8 cellular contexts compared by ENCODE assay signal in genomic region chr3:99872633-99873254, GRCh38. TPM values are rescaled to one million over a fixed set of nuclear protein-coding genes. Genes with fewer than 3 reads are reported as not detected.
A peak's percentile ranks its signal among the peaks of the same experiment; 100 is the strongest.
DNase-seq lines count a peak whose midpoint lies in the region; ATAC-seq and TF ChIP-seq lines count a peak whose summit lies in the region.

No MANE protein-coding gene starts in this region.

- no peak for TF ChIP-seq EP300 in SK-N-SH (IDR thresholded peaks at IDR 0.05; ENCODE audit: borderline replicate concordance in 1 of 2, low read depth in 1 of 2, low read length in 1 of 2)

- H3K27ac ChIP-seq in SK-N-SH (ENCODE audit: low read depth in 2 of 2, low read length in 1 of 2), result peak overlapping the region; percentile 16 to 85; a peak in 3 of 4 replicates

- H3K27me3 Mint-ChIP-seq in Calu3 (ENCODE audit: unreplicated experiment), result no peaks in the 10 kb centered on the region

- 0 out of 2 replicates have a peak, but pooled peaks cover 7% of the 10 kb centered on the region for H4K20me1 ChIP-seq in SK-N-SH (ENCODE audit: insufficient read depth)

- H3K36me3 ChIP-seq in SK-N-SH (replicated peaks in 1 of 2; ENCODE audit: control insufficient read depth in 1 of 2, insufficient read depth in 2 of 2, low read length in 1 of 2), result peaks cover 17 to 36% of the 10 kb centered on the region in 2 experiments

- in situ Hi-C loops in astrocyte of the spinal cord (cut with HindIII; ENCODE audit: low sequenced_read_pairs), result no loop called here

- H3K4me3 ChIP-seq in SK-N-SH (ENCODE audit: low read depth in 2 of 2, low read length in 1 of 2), result peak overlapping the region; percentile 82 to 83; a peak in 3 of 4 replicates
- H3K4me3 ChIP-seq in astrocyte of the spinal cord (ENCODE audit: low read depth, low read length), result peak overlapping the region; percentile 84

- DNase-seq in SK-N-SH (no peak), astrocyte of the spinal cord (ENCODE audit: low read depth, low spot score) (peak; percentile 23), posterior vena cava (ENCODE audit: low spot score) (no peak), Calu3 (no peak), HuH-7.5 (ENCODE audit: low spot score) (no peak)
- DNase-seq in stimulated activated effector memory CD8-positive, alpha-beta T cell treated with anti-CD3 and anti-CD28 coated beads, Interleukin-12 subunit alpha, Interleukin-12 subunit beta, amount 100 ng/mL, for 72 hours (ENCODE audit: low spot score in 2 of 2), result no peak

- peaks cover 82% of the 10 kb centered on the region for H3K79me2 ChIP-seq in SK-N-SH (ENCODE audit: insufficient read depth)

- peaks cover 20% of the 10 kb centered on the region for H3F3A ChIP-seq in SK-N-SH (replicated peaks; ENCODE audit: insufficient read depth)

- H3K9me3 ChIP-seq in SK-N-SH, result no peaks in the 10 kb centered on the region

- no peak for TF ChIP-seq RAD21 in SK-N-SH (IDR thresholded peaks at IDR 0.05; ENCODE audit: low read length)

- intact Hi-C loops in posterior vena cava (cut with DNase I) (loop anchor here (5.0 to 10.0 kb wide), 2 partner anchors 72 to 170 kb away; no protein-coding TSS in a partner anchor), Calu3 (cut with micrococcal nuclease; ENCODE audit: unreplicated experiment) (loop anchor here (10.0 kb wide), 1 partner anchor 172 kb away; no protein-coding TSS in a partner anchor)

- CTCF ChIA-PET in SK-N-SH (lab: Yijun Ruan, JAX) (interaction anchor here (0.7 to 1.7 kb wide), 5 partner anchors 11 to 196 kb away, joined by 3 to 9 read pairs (median 3); no protein-coding TSS in a partner anchor), Calu3 (lab: Charles Lee) (no interaction called here)

- POLR2A ChIA-PET in SK-N-SH (lab: Yijun Ruan, JAX), result interaction anchor here (0.6 kb wide), 1 partner anchor 23 kb away, joined by 3 read pairs; no protein-coding TSS in a partner anchor

- no peaks in the 10 kb centered on the region for H3K9me3 Mint-ChIP-seq in stimulated activated effector memory CD8-positive, alpha-beta T cell treated with anti-CD3 and anti-CD28 coated beads, Interleukin-12 subunit alpha, Interleukin-12 subunit beta, amount 100 ng/mL, for 72 hours
- H3K9me3 Mint-ChIP-seq in Calu3 (ENCODE audit: low read depth, unreplicated experiment), result no peaks in the 10 kb centered on the region

- peak overlapping the region; percentile 97 for H3K9ac ChIP-seq in SK-N-SH

- no peaks in the 10 kb centered on the region for H3K9me2 ChIP-seq in SK-N-SH

- no peak overlapping the region for H3K4me3 Mint-ChIP-seq in stimulated activated effector memory CD8-positive, alpha-beta T cell treated with anti-CD3 and anti-CD28 coated beads, Interleukin-12 subunit alpha, Interleukin-12 subunit beta, amount 100 ng/mL, for 72 hours
- H3K4me3 Mint-ChIP-seq in Calu3 (ENCODE audit: low read depth, unreplicated experiment), result no peak overlapping the region

- no peak for ATAC-seq in SK-N-SH treated with all-trans-retinoic acid at 6 μM for 48 hours
- ATAC-seq in HG02981 (IDR thresholded peaks at IDR 0.05; ENCODE audit: unreplicated experiment), result peak; percentile 64
- peak; percentile 90 for ATAC-seq in stimulated activated effector memory CD8-positive, alpha-beta T cell treated with anti-CD3 and anti-CD28 coated beads, Interleukin-12 subunit alpha, Interleukin-12 subunit beta, amount 100 ng/mL, for 72 hours

- no TSS peak for BruUV-seq in Calu3 (replicated peaks; lab: Mats Ljungman, UMichigan)

- H3K4me2 ChIP-seq in SK-N-SH, result peak overlapping the region; percentile 85

- peaks cover 14% of the 10 kb centered on the region for H3K4me1 Mint-ChIP-seq in stimulated activated effector memory CD8-positive, alpha-beta T cell treated with anti-CD3 and anti-CD28 coated beads, Interleukin-12 subunit alpha, Interleukin-12 subunit beta, amount 100 ng/mL, for 72 hours
- peaks cover 30% of the 10 kb centered on the region for H3K4me1 Mint-ChIP-seq in Calu3 (ENCODE audit: low read depth, unreplicated experiment)

- H3K27me3 ChIP-seq in SK-N-SH (ENCODE audit: insufficient read depth), result no peaks in the 10 kb centered on the region

- H3K27ac Mint-ChIP-seq in stimulated activated effector memory CD8-positive, alpha-beta T cell treated with anti-CD3 and anti-CD28 coated beads, Interleukin-12 subunit alpha, Interleukin-12 subunit beta, amount 100 ng/mL, for 72 hours, result no peak overlapping the region
- no peak overlapping the region for H3K27ac Mint-ChIP-seq in Calu3 (ENCODE audit: unreplicated experiment)

- H3K4me1 ChIP-seq in SK-N-SH (ENCODE audit: control insufficient read depth in 1 of 2, insufficient read depth in 2 of 2, low read depth in 1 of 2, low read length in 1 of 2), result peaks cover 10 to 40% of the 10 kb centered on the region in 2 experiments; a peak in 3 of 4 replicates

- H2AFZ ChIP-seq in SK-N-SH (ENCODE audit: low read depth), result no peak overlapping the region

- WGBS in SK-N-SH (ENCODE audit: low lambda C conversion rate), result 58% methylated on average over 3 of the region's 3 CpGs

- TF ChIP-seq CTCF in SK-N-SH (IDR thresholded peaks at IDR 0.05) (no peak), astrocyte of the spinal cord (IDR thresholded peaks at IDR 0.05; ENCODE audit: low read depth, low read length) (no peak), Calu3 (IDR thresholded peaks at IDR 0.05; ENCODE audit: unreplicated experiment) (no peak)

- no peaks in the 10 kb centered on the region for H3K36me3 Mint-ChIP-seq in stimulated activated effector memory CD8-positive, alpha-beta T cell treated with anti-CD3 and anti-CD28 coated beads, Interleukin-12 subunit alpha, Interleukin-12 subunit beta, amount 100 ng/mL, for 72 hours
- peaks cover 14% of the 10 kb centered on the region for H3K36me3 Mint-ChIP-seq in Calu3 (ENCODE audit: insufficient read depth, unreplicated experiment)

TF ChIP-seq in SK-N-SH, 30 proteins besides CTCF, POLR2A, EP300 and RAD21:
- no peak for TF ChIP-seq RXRA (IDR thresholded peaks at IDR 0.05; ENCODE audit: borderline replicate concordance, low read depth)
- TF ChIP-seq, protein P1, sequence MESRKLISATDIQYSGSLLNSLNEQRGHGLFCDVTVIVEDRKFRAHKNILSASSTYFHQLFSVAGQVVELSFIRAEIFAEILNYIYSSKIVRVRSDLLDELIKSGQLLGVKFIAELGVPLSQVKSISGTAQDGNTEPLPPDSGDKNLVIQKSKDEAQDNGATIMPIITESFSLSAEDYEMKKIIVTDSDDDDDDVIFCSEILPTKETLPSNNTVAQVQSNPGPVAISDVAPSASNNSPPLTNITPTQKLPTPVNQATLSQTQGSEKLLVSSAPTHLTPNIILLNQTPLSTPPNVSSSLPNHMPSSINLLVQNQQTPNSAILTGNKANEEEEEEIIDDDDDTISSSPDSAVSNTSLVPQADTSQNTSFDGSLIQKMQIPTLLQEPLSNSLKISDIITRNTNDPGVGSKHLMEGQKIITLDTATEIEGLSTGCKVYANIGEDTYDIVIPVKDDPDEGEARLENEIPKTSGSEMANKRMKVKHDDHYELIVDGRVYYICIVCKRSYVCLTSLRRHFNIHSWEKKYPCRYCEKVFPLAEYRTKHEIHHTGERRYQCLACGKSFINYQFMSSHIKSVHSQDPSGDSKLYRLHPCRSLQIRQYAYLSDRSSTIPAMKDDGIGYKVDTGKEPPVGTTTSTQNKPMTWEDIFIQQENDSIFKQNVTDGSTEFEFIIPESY (IDR thresholded peaks at IDR 0.05; ENCODE audit: borderline replicate concordance, low read depth), result no peak
- TF ChIP-seq POLR2AphosphoS5 (IDR thresholded peaks at IDR 0.05; ENCODE audit: low read depth, low read length), result peak; percentile 23

TF ChIP-seq in SK-N-SH treated with all-trans-retinoic acid at 6 μM for 48 hours, 23 proteins besides CTCF, POLR2A, EP300 and RAD21 (continues in another document):
- TF ChIP-seq BACH2 (CRISPR knock-in tag; IDR thresholded peaks at IDR 0.05; ENCODE audit: borderline replicate concordance) (no peak), ZNF70 (CRISPR knock-in tag; IDR thresholded peaks at IDR 0.05) (no peak), OSR1 (CRISPR knock-in tag; IDR thresholded peaks at IDR 0.05) (no peak), SNAI2 (CRISPR knock-in tag; IDR thresholded peaks at IDR 0.05) (no peak), CREB5 (CRISPR knock-in tag; IDR thresholded peaks at IDR 0.05; ENCODE audit: low read depth) (no peak), TCF4 (CRISPR knock-in tag; IDR thresholded peaks at IDR 0.05; ENCODE audit: borderline replicate concordance) (no peak)
- TF ChIP-seq, protein P2, sequence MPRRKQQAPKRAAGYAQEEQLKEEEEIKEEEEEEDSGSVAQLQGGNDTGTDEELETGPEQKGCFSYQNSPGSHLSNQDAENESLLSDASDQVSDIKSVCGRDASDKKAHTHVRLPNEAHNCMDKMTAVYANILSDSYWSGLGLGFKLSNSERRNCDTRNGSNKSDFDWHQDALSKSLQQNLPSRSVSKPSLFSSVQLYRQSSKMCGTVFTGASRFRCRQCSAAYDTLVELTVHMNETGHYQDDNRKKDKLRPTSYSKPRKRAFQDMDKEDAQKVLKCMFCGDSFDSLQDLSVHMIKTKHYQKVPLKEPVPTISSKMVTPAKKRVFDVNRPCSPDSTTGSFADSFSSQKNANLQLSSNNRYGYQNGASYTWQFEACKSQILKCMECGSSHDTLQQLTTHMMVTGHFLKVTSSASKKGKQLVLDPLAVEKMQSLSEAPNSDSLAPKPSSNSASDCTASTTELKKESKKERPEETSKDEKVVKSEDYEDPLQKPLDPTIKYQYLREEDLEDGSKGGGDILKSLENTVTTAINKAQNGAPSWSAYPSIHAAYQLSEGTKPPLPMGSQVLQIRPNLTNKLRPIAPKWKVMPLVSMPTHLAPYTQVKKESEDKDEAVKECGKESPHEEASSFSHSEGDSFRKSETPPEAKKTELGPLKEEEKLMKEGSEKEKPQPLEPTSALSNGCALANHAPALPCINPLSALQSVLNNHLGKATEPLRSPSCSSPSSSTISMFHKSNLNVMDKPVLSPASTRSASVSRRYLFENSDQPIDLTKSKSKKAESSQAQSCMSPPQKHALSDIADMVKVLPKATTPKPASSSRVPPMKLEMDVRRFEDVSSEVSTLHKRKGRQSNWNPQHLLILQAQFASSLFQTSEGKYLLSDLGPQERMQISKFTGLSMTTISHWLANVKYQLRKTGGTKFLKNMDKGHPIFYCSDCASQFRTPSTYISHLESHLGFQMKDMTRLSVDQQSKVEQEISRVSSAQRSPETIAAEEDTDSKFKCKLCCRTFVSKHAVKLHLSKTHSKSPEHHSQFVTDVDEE (CRISPR knock-in tag; IDR thresholded peaks at IDR 0.05), result no peak

RNA-seq across cellular contexts. Expression of gene CMSS1, which starts 55.1 kb away (rescaled TPM):
- polyA plus RNA-seq in SK-N-SH (2012; rRNA removed), result 9.1 and 9.2 TPM in 2 replicates
- 14.6 and 20.5 TPM in 2 replicates for polyA plus RNA-seq in SK-N-SH (2012; cell fraction: cytosol; rRNA removed)
- 1.9 and 5.4 TPM in 2 replicates for polyA plus RNA-seq in SK-N-SH (2012; cell fraction: nucleus; rRNA removed)
- 10 to 100 TPM; 18.5 to 27.6 TPM for total RNA-seq in posterior vena cava
- total RNA-seq in Calu3 (2022), result 44.3 and 55.8 TPM in 2 replicates
